ENCODE assay signal across 8 cellular contexts in the genomic region with DNA sequence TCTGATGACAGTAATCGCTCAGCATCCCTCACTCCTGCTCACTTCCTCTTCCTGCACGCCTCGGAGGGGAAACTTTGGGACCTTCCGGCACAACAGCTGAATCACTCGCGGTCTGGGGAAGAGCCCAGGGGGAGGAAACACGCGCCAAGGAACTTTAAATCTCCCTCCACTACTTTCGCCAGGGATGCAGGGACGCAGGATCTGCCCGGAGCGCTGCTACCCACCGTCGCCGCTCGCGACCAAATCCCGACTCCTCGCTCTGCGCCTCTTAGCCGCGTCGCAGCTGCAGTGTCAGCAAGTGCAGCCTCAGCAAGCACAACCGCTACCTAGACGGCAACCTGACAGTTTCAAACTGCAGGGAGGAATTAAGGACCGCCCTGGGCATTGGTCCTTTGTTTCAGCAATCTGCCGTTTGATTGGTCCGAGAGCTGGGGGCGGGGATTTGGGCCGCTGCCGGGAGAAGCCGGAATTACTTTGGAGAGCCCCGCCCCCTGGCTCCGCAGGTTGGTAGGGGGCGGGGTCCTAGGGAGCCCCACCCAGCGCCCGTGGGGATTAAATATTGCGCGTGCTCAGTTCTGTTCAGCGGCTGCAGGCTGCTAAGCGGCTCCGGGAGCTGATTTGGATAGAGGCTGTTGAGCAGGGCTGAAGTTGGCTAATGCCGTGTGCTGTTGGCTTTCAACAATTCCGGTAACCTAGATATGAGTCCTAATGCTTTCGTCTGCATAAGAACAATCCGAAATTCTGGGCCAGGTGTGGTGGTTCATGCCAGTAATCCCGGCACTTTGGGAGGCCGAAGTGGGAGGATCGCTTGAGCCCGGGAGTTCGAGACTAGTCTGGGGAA. TPM values are rescaled to one million over a fixed set of nuclear protein-coding genes. Genes with fewer than 3 reads are reported as not detected.
DNase-seq lines count a peak whose midpoint lies in the region; ATAC-seq, FAIRE-seq and TF ChIP-seq lines count a peak whose summit lies in the region.

A gene with protein sequence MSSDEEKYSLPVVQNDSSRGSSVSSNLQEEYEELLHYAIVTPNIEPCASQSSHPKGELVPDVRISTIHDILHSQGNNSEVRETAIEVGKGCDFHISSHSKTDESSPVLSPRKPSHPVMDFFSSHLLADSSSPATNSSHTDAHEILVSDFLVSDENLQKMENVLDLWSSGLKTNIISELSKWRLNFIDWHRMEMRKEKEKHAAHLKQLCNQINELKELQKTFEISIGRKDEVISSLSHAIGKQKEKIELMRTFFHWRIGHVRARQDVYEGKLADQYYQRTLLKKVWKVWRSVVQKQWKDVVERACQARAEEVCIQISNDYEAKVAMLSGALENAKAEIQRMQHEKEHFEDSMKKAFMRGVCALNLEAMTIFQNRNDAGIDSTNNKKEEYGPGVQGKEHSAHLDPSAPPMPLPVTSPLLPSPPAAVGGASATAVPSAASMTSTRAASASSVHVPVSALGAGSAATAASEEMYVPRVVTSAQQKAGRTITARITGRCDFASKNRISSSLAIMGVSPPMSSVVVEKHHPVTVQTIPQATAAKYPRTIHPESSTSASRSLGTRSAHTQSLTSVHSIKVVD (minus strand): TSS at position 356 of the 841 bp plus-strand sequence. CDS start 4,500 bp downstream, outside the sequence.

- FAIRE-seq in colon (lab: Jason Lieb, UNC): peak; percentile 62

- H3K36me3 ChIP-seq in BE2C: peaks cover 12% of the 10 kb centered on the region; the same call in 1 of the 2 replicates

- no peaks in the 10 kb centered on the region for H3K4me1 ChIP-seq in BE2C

- peak; percentile 99 for DNase-seq in BE2C
- peak; percentile 70 for DNase-seq in GM19240 (ENCODE audit: insufficient read length, low spot score)
- DNase-seq in NCI-H526 (lab: John Stamatoyannopoulos, UW): peak; percentile 88 to 98
- peak; percentile 99 for DNase-seq in activated CD4-positive, alpha-beta T cell treated with anti-CD3 and anti-CD28 coated beads for 48 hours
- DNase-seq in kidney glomerular epithelial cell (lab: John Stamatoyannopoulos, UW): peak; percentile 92
- DNase-seq in stimulated activated CD4-positive, alpha-beta T cell treated with anti-CD3 and anti-CD28 coated beads, Interleukin-1b, Interleukin-23, amount 100 ng/mL, for 1 hour (ENCODE audit: low read depth in 2 of 2): peak; percentile 95 to 99

- H3K27me3 ChIP-seq in BE2C: no peaks in the 10 kb centered on the region

- peak; percentile 93 for ATAC-seq in HG03460 (IDR thresholded peaks at IDR 0.05; ENCODE audit: unreplicated experiment)

- peak within 1 kb of the TSS; percentile 87 for H3K4me3 ChIP-seq in BE2C (ENCODE audit: low read depth, low read length)

- no peaks in the 10 kb centered on the region for H3K9me3 ChIP-seq in BE2C

- TF ChIP-seq CTCF in BE2C (IDR thresholded peaks at IDR 0.05; ENCODE audit: low read depth, low read length): no peak

RNA-seq across cellular contexts. Expression of the gene that starts here (rescaled TPM):
- polyA plus RNA-seq in BE2C (2012; ENCODE audit: insufficient read depth, insufficient read length, low read depth): 16.3 TPM

Comparison
In these comparisons a context has a peak if more than half of its experiments do, and no peak if none do; other contexts are left out.
1. Peak in every context shown above with its lines: DNase-seq, ATAC-seq and H3K4me3 ChIP-seq.